ENCODE assay signal across 8 cellular contexts in genomic region chr12:77746108-77746507, GRCh38.
DNase-seq lines count a peak whose midpoint lies in the region; ATAC-seq, FAIRE-seq and TF ChIP-seq lines count a peak whose summit lies in the region.

No MANE protein-coding gene starts in this region.

- in situ Hi-C loops in SK-MEL-5 (cut with HindIII; ENCODE audit: low pct_unique_long_range_greater_than_20kb, low sequenced_read_pairs): no loop called here

- H3K27me3 ChIP-seq in upper lobe of right lung (no peaks in the 10 kb centered on the region), vagina (no peaks in the 10 kb centered on the region), upper lobe of left lung (no peaks in the 10 kb centered on the region)

- TF ChIP-seq CTCF in Calu3 (IDR thresholded peaks at IDR 0.05; ENCODE audit: unreplicated experiment) (no peak), upper lobe of right lung (IDR thresholded peaks at IDR 0.05) (no peak), vagina (IDR thresholded peaks at IDR 0.05) (no peak), upper lobe of left lung (IDR thresholded peaks at IDR 0.05) (no peak)

- no peaks in the 10 kb centered on the region for H3K9me3 ChIP-seq in upper lobe of right lung
- no peaks in the 10 kb centered on the region for H3K9me3 ChIP-seq in vagina
- no peaks in the 10 kb centered on the region for H3K9me3 ChIP-seq in upper lobe of left lung

- TF ChIP-seq EP300 in upper lobe of left lung (IDR thresholded peaks at IDR 0.05): no peak

- WGBS in upper lobe of left lung, 2 donors: 46 to 48% methylated on average over 2 of the region's 2 CpGs

- H3K4me1 ChIP-seq in upper lobe of right lung (no peaks in the 10 kb centered on the region), vagina (no peaks in the 10 kb centered on the region), upper lobe of left lung (no peaks in the 10 kb centered on the region)

- H3K4me3 ChIP-seq in upper lobe of right lung: no peak overlapping the region
- no peak overlapping the region for H3K4me3 ChIP-seq in vagina
- H3K4me3 ChIP-seq in upper lobe of left lung: no peak overlapping the region

- BruUV-seq in Calu3 (replicated peaks; lab: Mats Ljungman, UMichigan): no TSS peak

- intact Hi-C loops in Calu3 (cut with micrococcal nuclease; ENCODE audit: unreplicated experiment): no loop called here
- intact Hi-C loops in upper lobe of right lung (cut with DNase I): no loop called here
- intact Hi-C loops in vagina (cut with DNase I): no loop called here

- CTCF ChIA-PET in Calu3 (lab: Charles Lee): interaction anchor here (0.9 to 1.2 kb wide), 3 partner anchors 14 to 150 kb away, joined by 3 to 4 read pairs (median 3); no protein-coding TSS in a partner anchor

- H3K27ac Mint-ChIP-seq in Calu3 (ENCODE audit: unreplicated experiment): peak overlapping the region; percentile 24

- TF ChIP-seq POLR2A in vagina (IDR thresholded peaks at IDR 0.05): no peak
- TF ChIP-seq POLR2A in upper lobe of left lung (IDR thresholded peaks at IDR 0.05): no peak

- H3K36me3 ChIP-seq in upper lobe of right lung (no peaks in the 10 kb centered on the region), vagina (no peaks in the 10 kb centered on the region), upper lobe of left lung (no peaks in the 10 kb centered on the region)

- no peaks in the 10 kb centered on the region for H3K9me3 Mint-ChIP-seq in Calu3 (ENCODE audit: low read depth, unreplicated experiment)

- ATAC-seq in GM21367 (IDR thresholded peaks at IDR 0.05; ENCODE audit: unreplicated experiment) (peak; percentile 100), HG03575 (IDR thresholded peaks at IDR 0.05; ENCODE audit: extremely low read depth, insufficient number of reproducible peaks, low FRiP score, unreplicated experiment) (peak; percentile 100), upper lobe of right lung (no peak), upper lobe of left lung (ENCODE audit: low FRiP score in 2 of 2) (no peak)

- H3K36me3 Mint-ChIP-seq in Calu3 (ENCODE audit: insufficient read depth, unreplicated experiment): no peaks in the 10 kb centered on the region

- H3K27ac ChIP-seq in upper lobe of right lung (no peak overlapping the region), vagina (no peak overlapping the region), upper lobe of left lung (no peak overlapping the region)

- DNase-seq in Calu3 (peak; percentile 40), SK-MEL-5 (ENCODE audit: low read depth, low spot score) (peak; percentile 24), upper lobe of right lung (no peak), urothelium cell line (ENCODE audit: low spot score) (no peak), vagina (ENCODE audit: extremely low spot score in 2 of 2) (no peak), upper lobe of left lung (no peak)

- no peak for FAIRE-seq in urothelium cell line (lab: Jason Lieb, UNC)

- peaks cover 20% of the 10 kb centered on the region for H3K4me1 Mint-ChIP-seq in Calu3 (ENCODE audit: low read depth, unreplicated experiment)

- no peak overlapping the region for H3K4me3 Mint-ChIP-seq in Calu3 (ENCODE audit: low read depth, unreplicated experiment)

- H3K27me3 Mint-ChIP-seq in Calu3 (ENCODE audit: unreplicated experiment): no peaks in the 10 kb centered on the region

Comparison
In these comparisons a context has a peak if more than half of its experiments do, and no peak if none do; other contexts are left out.
1. DNase-seq: peak in Calu3 (single experiment) and SK-MEL-5 (single experiment); none in upper lobe of right lung (single experiment), urothelium cell line (single experiment), vagina (0 of 2) and upper lobe of left lung (0 of 2).
2. ATAC-seq: peak in GM21367 (single experiment) and HG03575 (single experiment); none in upper lobe of right lung (single experiment) and upper lobe of left lung (0 of 2).